Comparison of ENCODE assay signal across 8 cellular contexts in the genomic region with DNA sequence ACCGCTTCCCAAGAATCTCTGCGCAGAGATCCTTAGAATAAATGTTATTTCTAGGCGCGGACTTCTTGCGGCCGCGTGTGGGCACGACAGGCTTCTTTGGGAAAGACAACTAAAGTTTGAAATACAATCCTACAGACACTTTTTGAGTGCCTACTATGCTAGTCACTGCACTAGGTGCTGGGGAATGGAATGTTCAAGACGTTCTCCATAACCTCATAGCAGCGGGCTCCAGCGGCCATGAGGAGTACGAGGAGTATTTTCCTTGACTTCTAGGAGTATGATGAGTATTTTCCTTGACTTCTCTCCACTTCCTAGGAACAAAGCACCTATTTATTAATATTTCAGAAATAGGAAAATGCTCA. TPM values are rescaled to one million over a fixed set of nuclear protein-coding genes. Genes with fewer than 3 reads are reported as not detected.
A peak's percentile ranks its signal among the peaks of the same experiment; 100 is the strongest.
DNase-seq lines count a peak whose midpoint lies in the region; ATAC-seq, FAIRE-seq and TF ChIP-seq lines count a peak whose summit lies in the region.

No MANE protein-coding gene starts in this region.

- POLR2A ChIA-PET in GM12878 (lab: Charles Lee), result interaction anchor here (0.6 to 0.9 kb wide), 2 partner anchors 17 to 111 kb away, joined by 3 to 4 read pairs; a partner anchor contains a TSS

- TF ChIP-seq POLR2A in GM12878 (IDR thresholded peaks at IDR 0.05; ENCODE audit: low read depth, low read length), result no peak

- TF ChIP-seq CTCF in GM12878 (IDR thresholded peaks at IDR 0.05 in 2 of 3, conservative IDR thresholded peaks at IDR 0.05 in 1 of 3; ENCODE audit: control insufficient read depth in 2 of 3, extremely low read depth in 1 of 3, insufficient read depth in 1 of 3, low read depth in 3 of 3, low read length in 3 of 3), result no peak
- peak; percentile 22 for TF ChIP-seq CTCF in osteoblast (IDR thresholded peaks at IDR 0.05; ENCODE audit: extremely low read depth, low read depth, low read length)

- H3K27me3 ChIP-seq in GM12878 (replicated peaks in 1 of 2; ENCODE audit: control insufficient read depth in 2 of 2, insufficient read depth in 2 of 2, low read length in 1 of 2) (no peaks in the 10 kb centered on the region), osteoblast (ENCODE audit: insufficient read depth, low read length) (no peaks in the 10 kb centered on the region), aorta (ENCODE audit: control insufficient read depth in 1 of 2, insufficient read depth in 2 of 2, low read length in 1 of 2) (no peaks in the 10 kb centered on the region)

- intact Hi-C loops in GM12878 (cut with micrococcal nuclease; ENCODE audit: unreplicated experiment) (loop anchor here (2.0 kb wide), 1 partner anchor 27 kb away; no protein-coding TSS in a partner anchor), aorta (cut with DNase I) (loop anchor here (1.0 to 10.0 kb wide), 3 partner anchors 45 to 235 kb away; no protein-coding TSS in a partner anchor)

- FAIRE-seq in GM12878 (lab: Jason Lieb, UNC), result no peak

- H3K4me1 ChIP-seq in GM12878 (ENCODE audit: control insufficient read depth, insufficient read depth, low read length), result peaks cover 3% of the 10 kb centered on the region
- peaks cover 5% of the 10 kb centered on the region for H3K4me1 ChIP-seq in osteoblast (ENCODE audit: insufficient read depth, low read length)
- H3K4me1 ChIP-seq in aorta (ENCODE audit: control insufficient read depth in 1 of 2, insufficient read depth in 2 of 2, low read length in 2 of 2), result no peaks in the 10 kb centered on the region

- RAD21 ChIA-PET in GM12878 (lab: Charles Lee; ENCODE audit: unreplicated experiment), result no interaction called here

- ATAC-seq in GM18858 (IDR thresholded peaks at IDR 0.05; ENCODE audit: unreplicated experiment), result peak; percentile 3
- peak; percentile 2 for ATAC-seq in HG02884 (IDR thresholded peaks at IDR 0.05; ENCODE audit: unreplicated experiment)
- no peak for ATAC-seq in GM12878
- ATAC-seq in HG03521 (IDR thresholded peaks at IDR 0.05; ENCODE audit: unreplicated experiment), result no peak
- ATAC-seq in aorta (ENCODE audit: low FRiP score), result no peak

- H3K4me2 ChIP-seq in GM12878 (ENCODE audit: control insufficient read depth, insufficient read depth), result peak overlapping the region; percentile 53; the same call in 1 of the 2 replicates
- H3K4me2 ChIP-seq in osteoblast (ENCODE audit: insufficient read depth, low read length), result no peak overlapping the region

- H3K9ac ChIP-seq in GM12878 (ENCODE audit: control insufficient read depth, insufficient read depth, low read length), result no peak overlapping the region

- 42% methylated on average over 12 of the region's 12 CpGs for WGBS in GM12878 (ENCODE audit: insufficient coverage, insufficient replicate concordance, low lambda C conversion rate, missing lambda C conversion rate)
- WGBS in aorta, 2 donors, result 7 to 9% methylated on average over 12 of the region's 12 CpGs

- SMC1A ChIA-PET in GM12878 (lab: Charles Lee; ENCODE audit: uncharacterized antibody, unreplicated experiment), result no interaction called here

- H3K79me2 ChIP-seq in GM12878 (ENCODE audit: control insufficient read depth, insufficient read depth, low read length), result peaks cover 16% of the 10 kb centered on the region
- H3K79me2 ChIP-seq in osteoblast (ENCODE audit: insufficient read depth, low read length), result peaks cover 35% of the 10 kb centered on the region

- DNase-seq in GM12878 (ENCODE audit: low read depth, low spot score), result no peak
- no peak for DNase-seq in osteoblast (ENCODE audit: insufficient read length, low spot score, missing footprints)
- DNase-seq in aorta, result no peak
- DNase-seq in effector CD4-positive, alpha-beta T cell, result no peak
- DNase-seq in NOMO-1 (lab: John Stamatoyannopoulos, UW; ENCODE audit: unreplicated experiment in 2 of 2), result no peak

- no peaks in the 10 kb centered on the region for H4K20me1 ChIP-seq in GM12878 (ENCODE audit: control insufficient read depth, insufficient read depth)
- peaks cover 7% of the 10 kb centered on the region for H4K20me1 ChIP-seq in osteoblast (ENCODE audit: insufficient read depth, low read length)

- CTCF ChIA-PET in GM12878 (lab: Yijun Ruan, JAX), result no interaction called here

- H3K9me3 ChIP-seq in GM12878 (replicated peaks; ENCODE audit: control insufficient read depth, insufficient read depth, low read length) (no peaks in the 10 kb centered on the region), osteoblast (ENCODE audit: low read depth, low read length) (no peaks in the 10 kb centered on the region), aorta (ENCODE audit: control insufficient read depth, low read length) (no peaks in the 10 kb centered on the region)

- H3K36me3 ChIP-seq in GM12878 (ENCODE audit: control insufficient read depth in 2 of 2, insufficient read depth in 2 of 2, low read length in 1 of 2), result peaks cover 0 to 2% of the 10 kb centered on the region in 2 experiments; a peak in 1 of 4 replicates
- H3K36me3 ChIP-seq in osteoblast (ENCODE audit: insufficient read depth, low read length), result peaks cover 22% of the 10 kb centered on the region
- peaks cover 0 to 2% of the 10 kb centered on the region in 2 donors for H3K36me3 ChIP-seq in aorta (ENCODE audit: control insufficient read depth in 1 of 2, insufficient read depth in 2 of 2, low read length in 1 of 2)

- no peak for TF ChIP-seq RAD21 in GM12878 (IDR thresholded peaks at IDR 0.05; ENCODE audit: insufficient read depth, low read depth, low read length)

- TSS peak; percentile 75 for BruUV-seq in GM12878 (replicated peaks; lab: Mats Ljungman, UMichigan)

- H3K27ac ChIP-seq in GM12878 (ENCODE audit: control insufficient read depth, insufficient read depth), result no peak overlapping the region
- H3K27ac ChIP-seq in osteoblast (ENCODE audit: low read depth, low read length), result peak overlapping the region; percentile 15
- H3K27ac ChIP-seq in aorta (ENCODE audit: low read depth in 1 of 2, low read length in 2 of 2), result no peak overlapping the region

- TF ChIP-seq EP300 in GM12878 (IDR thresholded peaks at IDR 0.05; ENCODE audit: borderline replicate concordance in 1 of 2, control insufficient read depth in 1 of 2, low read depth in 2 of 2, low read length in 2 of 2), result no peak

- H2AFZ ChIP-seq in GM12878 (ENCODE audit: control insufficient read depth, low read depth, low read length), result peak overlapping the region; percentile 87
- H2AFZ ChIP-seq in osteoblast (ENCODE audit: low read length), result no peak overlapping the region

- H3K4me3 ChIP-seq in GM12878 (peak overlapping the region; percentile 36; the same call in 1 of the 2 replicates), osteoblast (ENCODE audit: insufficient read depth, low read length) (no peak overlapping the region), aorta (ENCODE audit: low read length in 2 of 2) (no peak overlapping the region)

- in situ Hi-C loops in GM12878 (cut with MboI), result no loop called here

TF ChIP-seq in GM12878, 131 proteins besides CTCF, POLR2A, EP300 and RAD21:
- 0 out of 2 replicates have a peak, but pooled peaks have one; percentile 39 for TF ChIP-seq ESRRA (IDR thresholded peaks at IDR 0.05; ENCODE audit: low read length)
- 0 out of 2 replicates have a peak, but pooled peaks have one; percentile 57 for TF ChIP-seq GATAD2B (conservative IDR thresholded peaks at IDR 0.05; ENCODE audit: low read depth)
- TF ChIP-seq IKZF1 (conservative IDR thresholded peaks at IDR 0.05), result peak; percentile 29; the same call in 1 of the 2 replicates
- peak; percentile 13; the same call in 1 of the 2 replicates for TF ChIP-seq SIN3A (IDR thresholded peaks at IDR 0.05; ENCODE audit: low read depth, low read length)
- TF ChIP-seq IKZF2 (IDR thresholded peaks at IDR 0.05), result peak in 1 of 2 experiments; percentile 22; a peak in 3 of 4 replicates
- TF ChIP-seq MXI1 (IDR thresholded peaks at IDR 0.05; ENCODE audit: low read depth, low read length), result no peak
- no peak for TF ChIP-seq SRF (IDR thresholded peaks at IDR 0.05; ENCODE audit: low read depth in 2 of 2, low read length in 2 of 2)
- TF ChIP-seq SMARCA5 (IDR thresholded peaks at IDR 0.05), result peak; percentile 45; the same call in 1 of the 2 replicates
TF ChIP-seq in GM12878: peak in this region for 6.

RNA-seq across cellular contexts. Expression of a gene that starts 0.6 kb away (rescaled TPM):
- 57.4 and 61.1 TPM in 2 replicates for total RNA-seq in GM12878 (2013; cell fraction: nucleolus; rRNA removed)
- total RNA-seq in GM12878 (2014; rRNA removed) (19.5 and 21.0 TPM in 2 replicates), GM12878 (2014; rRNA removed; fragmentation: Illumina TruSeq; extraction: Trizol) (20.2 and 20.7 TPM in 2 replicates), GM12878 (2021) (23.9 and 26.1 TPM in 2 replicates), osteoblast (23.6 and 26.8 TPM in 2 replicates), aorta (10 to 100 TPM; 25.9 to 29.4 TPM)
- 5.5 TPM for polyA plus RNA-seq in GM12878 (2011; ENCODE audit: low read depth)
- polyA plus RNA-seq in GM12878 (2011; rRNA removed) (18.3 and 18.4 TPM in 2 replicates), GM12878 (2014; fragmentation: Illumina TruSeq; extraction: Trizol) (24.9 and 31.3 TPM in 2 replicates), GM12878 (2014; fragmentation: Nextera tagmentation; extraction: Ambion mirVana) (1 to 10 TPM; 5.7 to 6.9 TPM), GM12878 (2014; rRNA removed) (15.6 and 16.8 TPM in 2 replicates), GM12878 (2016; fragmentation: Nextera tagmentation; extraction: Ambion mirVana) (10 to 100 TPM; 16.0 to 17.1 TPM), aorta (1 to 10 TPM; 4.3 to 6.8 TPM)
- 12.8 and 13.5 TPM in 2 replicates for polyA plus RNA-seq in GM12878 (2011; cell fraction: cytosol; rRNA removed)
- 10.8 and 10.9 TPM in 2 replicates for polyA plus RNA-seq in GM12878 (2011; cell fraction: nucleus; rRNA removed)
- polyA plus RNA-seq in GM12878 (2012), result 8.4 and 10.4 TPM in 2 replicates
- polyA minus RNA-seq in GM12878 (2011; rRNA and poly(A)+ RNA removed), result 10.8 and 13.4 TPM in 2 replicates
- polyA minus RNA-seq in GM12878 (2011; cell fraction: cytosol; rRNA and poly(A)+ RNA removed), result 5.1 and 7.2 TPM in 2 replicates
- 5.1 and 7.7 TPM in 2 replicates for polyA minus RNA-seq in GM12878 (2011; cell fraction: nucleus; rRNA and poly(A)+ RNA removed)

Comparison
In these comparisons a context has a peak if more than half of its experiments do, and no peak if none do; other contexts are left out.
1. ATAC-seq: peak in GM18858 (single experiment) and HG02884 (single experiment); none in GM12878 (single experiment), HG03521 (single experiment) and aorta (single experiment).